ENCODE assay signal across 1 cellular context in genomic region chr5:131473731-131474130, GRCh38.
A peak's percentile ranks its signal among the peaks of the same experiment; 100 is the strongest.
TF ChIP-seq lines count a peak whose summit lies in the region.

No MANE protein-coding gene starts in this region.

TF ChIP-seq in HepG2, 621 proteins besides CTCF, POLR2A, EP300 and RAD21 (continued from another document and continues in another):
- TF ChIP-seq ZFP41 (CRISPR knock-in tag; IDR thresholded peaks at IDR 0.05; ENCODE audit: borderline replicate concordance) (no peak), EHMT2 (IDR thresholded peaks at IDR 0.05; ENCODE audit: borderline replicate concordance, low read depth, low read length) (no peak), ZNF503 (CRISPR knock-in tag; IDR thresholded peaks at IDR 0.05) (peak; percentile 14; the same call in 1 of the 2 replicates), KMT2A (CRISPR knock-in tag; IDR thresholded peaks at IDR 0.05) (no peak), AGO1 (IDR thresholded peaks at IDR 0.05; ENCODE audit: low read depth, low read length, poor library complexity, severe bottlenecking) (no peak), ZNF773 (CRISPR knock-in tag; IDR thresholded peaks at IDR 0.05; ENCODE audit: borderline replicate concordance) (no peak), MAZ (IDR thresholded peaks at IDR 0.05; ENCODE audit: borderline replicate concordance, low read depth, low read length) (no peak), MAZ (CRISPR knock-in tag; IDR thresholded peaks at IDR 0.05; ENCODE audit: low read depth) (no peak), ZNF282 (IDR thresholded peaks at IDR 0.05; ENCODE audit: partially characterized antibody) (no peak), HNF4A (CRISPR knock-in tag; IDR thresholded peaks at IDR 0.05) (no peak), ZNF382 (CRISPR knock-in tag; IDR thresholded peaks at IDR 0.05; ENCODE audit: borderline replicate concordance) (no peak), RXRA (CRISPR knock-in tag; IDR thresholded peaks at IDR 0.05) (no peak), SALL1 (CRISPR knock-in tag; IDR thresholded peaks at IDR 0.05) (no peak), ZNF124 (CRISPR knock-in tag; IDR thresholded peaks at IDR 0.05) (no peak), NFIC (IDR thresholded peaks at IDR 0.05; ENCODE audit: low read length) (peak; percentile 36; the same call in 1 of the 2 replicates), ZNF451 (CRISPR knock-in tag; IDR thresholded peaks at IDR 0.05) (no peak), THAP8 (CRISPR knock-in tag; IDR thresholded peaks at IDR 0.05; ENCODE audit: borderline replicate concordance) (no peak), FOSL2 (CRISPR knock-in tag; IDR thresholded peaks at IDR 0.05) (peak; percentile 38; the same call in 1 of the 2 replicates), SRY (CRISPR knock-in tag; IDR thresholded peaks at IDR 0.05) (no peak), EEA1 (CRISPR knock-in tag; IDR thresholded peaks at IDR 0.05; ENCODE audit: borderline replicate concordance) (no peak), CBFB (CRISPR knock-in tag; IDR thresholded peaks at IDR 0.05) (no peak), SIN3A (IDR thresholded peaks at IDR 0.05; ENCODE audit: borderline replicate concordance, low read depth, low read length) (no peak), HDAC1 (CRISPR knock-in tag; IDR thresholded peaks at IDR 0.05) (no peak), DPF2 (CRISPR knock-in tag; IDR thresholded peaks at IDR 0.05; ENCODE audit: borderline replicate concordance, low read depth) (no peak), IKZF4 (CRISPR knock-in tag; IDR thresholded peaks at IDR 0.05; ENCODE audit: borderline replicate concordance, low read depth, not compliant biosample characterization) (no peak), NR2F2 (IDR thresholded peaks at IDR 0.05; ENCODE audit: borderline replicate concordance, low read depth) (no peak), ZFP91 (CRISPR knock-in tag; IDR thresholded peaks at IDR 0.05; ENCODE audit: borderline replicate concordance) (no peak), NR1H2 (CRISPR knock-in tag; IDR thresholded peaks at IDR 0.05; ENCODE audit: borderline replicate concordance, low read depth) (no peak), ZNF333 (CRISPR knock-in tag; IDR thresholded peaks at IDR 0.05; ENCODE audit: borderline replicate concordance) (no peak), ZNF207 (IDR thresholded peaks at IDR 0.05; ENCODE audit: borderline replicate concordance) (no peak), ZNF326 (CRISPR knock-in tag; IDR thresholded peaks at IDR 0.05; ENCODE audit: borderline replicate concordance) (no peak), TCF7 (IDR thresholded peaks at IDR 0.05; ENCODE audit: low read depth) (peak; percentile 81), ZNF446 (CRISPR knock-in tag; IDR thresholded peaks at IDR 0.05) (no peak), REPIN1 (CRISPR knock-in tag; IDR thresholded peaks at IDR 0.05; ENCODE audit: borderline replicate concordance, low read depth) (no peak), ZNF468 (CRISPR knock-in tag; IDR thresholded peaks at IDR 0.05) (no peak), GABPB1 (CRISPR knock-in tag; IDR thresholded peaks at IDR 0.05) (no peak), ZNF703 (CRISPR knock-in tag; IDR thresholded peaks at IDR 0.05; ENCODE audit: borderline replicate concordance) (no peak), FOXC1 (CRISPR knock-in tag; IDR thresholded peaks at IDR 0.05; ENCODE audit: borderline replicate concordance) (no peak), ZNF275 (CRISPR knock-in tag; IDR thresholded peaks at IDR 0.05; ENCODE audit: borderline replicate concordance) (no peak), NCOA2 (CRISPR knock-in tag; IDR thresholded peaks at IDR 0.05) (peak; percentile 22; the same call in 1 of the 2 replicates), ATM (IDR thresholded peaks at IDR 0.05; ENCODE audit: borderline replicate concordance) (no peak)
- TF ChIP-seq, protein P1, sequence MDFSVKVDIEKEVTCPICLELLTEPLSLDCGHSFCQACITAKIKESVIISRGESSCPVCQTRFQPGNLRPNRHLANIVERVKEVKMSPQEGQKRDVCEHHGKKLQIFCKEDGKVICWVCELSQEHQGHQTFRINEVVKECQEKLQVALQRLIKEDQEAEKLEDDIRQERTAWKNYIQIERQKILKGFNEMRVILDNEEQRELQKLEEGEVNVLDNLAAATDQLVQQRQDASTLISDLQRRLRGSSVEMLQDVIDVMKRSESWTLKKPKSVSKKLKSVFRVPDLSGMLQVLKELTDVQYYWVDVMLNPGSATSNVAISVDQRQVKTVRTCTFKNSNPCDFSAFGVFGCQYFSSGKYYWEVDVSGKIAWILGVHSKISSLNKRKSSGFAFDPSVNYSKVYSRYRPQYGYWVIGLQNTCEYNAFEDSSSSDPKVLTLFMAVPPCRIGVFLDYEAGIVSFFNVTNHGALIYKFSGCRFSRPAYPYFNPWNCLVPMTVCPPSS (IDR thresholded peaks at IDR 0.05) = no peak
- TF ChIP-seq, protein P2, sequence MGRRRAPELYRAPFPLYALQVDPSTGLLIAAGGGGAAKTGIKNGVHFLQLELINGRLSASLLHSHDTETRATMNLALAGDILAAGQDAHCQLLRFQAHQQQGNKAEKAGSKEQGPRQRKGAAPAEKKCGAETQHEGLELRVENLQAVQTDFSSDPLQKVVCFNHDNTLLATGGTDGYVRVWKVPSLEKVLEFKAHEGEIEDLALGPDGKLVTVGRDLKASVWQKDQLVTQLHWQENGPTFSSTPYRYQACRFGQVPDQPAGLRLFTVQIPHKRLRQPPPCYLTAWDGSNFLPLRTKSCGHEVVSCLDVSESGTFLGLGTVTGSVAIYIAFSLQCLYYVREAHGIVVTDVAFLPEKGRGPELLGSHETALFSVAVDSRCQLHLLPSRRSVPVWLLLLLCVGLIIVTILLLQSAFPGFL (CRISPR knock-in tag; IDR thresholded peaks at IDR 0.05) = no peak
- TF ChIP-seq, protein P3, sequence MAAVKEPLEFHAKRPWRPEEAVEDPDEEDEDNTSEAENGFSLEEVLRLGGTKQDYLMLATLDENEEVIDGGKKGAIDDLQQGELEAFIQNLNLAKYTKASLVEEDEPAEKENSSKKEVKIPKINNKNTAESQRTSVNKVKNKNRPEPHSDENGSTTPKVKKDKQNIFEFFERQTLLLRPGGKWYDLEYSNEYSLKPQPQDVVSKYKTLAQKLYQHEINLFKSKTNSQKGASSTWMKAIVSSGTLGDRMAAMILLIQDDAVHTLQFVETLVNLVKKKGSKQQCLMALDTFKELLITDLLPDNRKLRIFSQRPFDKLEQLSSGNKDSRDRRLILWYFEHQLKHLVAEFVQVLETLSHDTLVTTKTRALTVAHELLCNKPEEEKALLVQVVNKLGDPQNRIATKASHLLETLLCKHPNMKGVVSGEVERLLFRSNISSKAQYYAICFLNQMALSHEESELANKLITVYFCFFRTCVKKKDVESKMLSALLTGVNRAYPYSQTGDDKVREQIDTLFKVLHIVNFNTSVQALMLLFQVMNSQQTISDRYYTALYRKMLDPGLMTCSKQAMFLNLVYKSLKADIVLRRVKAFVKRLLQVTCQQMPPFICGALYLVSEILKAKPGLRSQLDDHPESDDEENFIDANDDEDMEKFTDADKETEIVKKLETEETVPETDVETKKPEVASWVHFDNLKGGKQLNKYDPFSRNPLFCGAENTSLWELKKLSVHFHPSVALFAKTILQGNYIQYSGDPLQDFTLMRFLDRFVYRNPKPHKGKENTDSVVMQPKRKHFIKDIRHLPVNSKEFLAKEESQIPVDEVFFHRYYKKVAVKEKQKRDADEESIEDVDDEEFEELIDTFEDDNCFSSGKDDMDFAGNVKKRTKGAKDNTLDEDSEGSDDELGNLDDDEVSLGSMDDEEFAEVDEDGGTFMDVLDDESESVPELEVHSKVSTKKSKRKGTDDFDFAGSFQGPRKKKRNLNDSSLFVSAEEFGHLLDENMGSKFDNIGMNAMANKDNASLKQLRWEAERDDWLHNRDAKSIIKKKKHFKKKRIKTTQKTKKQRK (IDR thresholded peaks at IDR 0.05; ENCODE audit: low read length) = no peak
- TF ChIP-seq, protein P4, sequence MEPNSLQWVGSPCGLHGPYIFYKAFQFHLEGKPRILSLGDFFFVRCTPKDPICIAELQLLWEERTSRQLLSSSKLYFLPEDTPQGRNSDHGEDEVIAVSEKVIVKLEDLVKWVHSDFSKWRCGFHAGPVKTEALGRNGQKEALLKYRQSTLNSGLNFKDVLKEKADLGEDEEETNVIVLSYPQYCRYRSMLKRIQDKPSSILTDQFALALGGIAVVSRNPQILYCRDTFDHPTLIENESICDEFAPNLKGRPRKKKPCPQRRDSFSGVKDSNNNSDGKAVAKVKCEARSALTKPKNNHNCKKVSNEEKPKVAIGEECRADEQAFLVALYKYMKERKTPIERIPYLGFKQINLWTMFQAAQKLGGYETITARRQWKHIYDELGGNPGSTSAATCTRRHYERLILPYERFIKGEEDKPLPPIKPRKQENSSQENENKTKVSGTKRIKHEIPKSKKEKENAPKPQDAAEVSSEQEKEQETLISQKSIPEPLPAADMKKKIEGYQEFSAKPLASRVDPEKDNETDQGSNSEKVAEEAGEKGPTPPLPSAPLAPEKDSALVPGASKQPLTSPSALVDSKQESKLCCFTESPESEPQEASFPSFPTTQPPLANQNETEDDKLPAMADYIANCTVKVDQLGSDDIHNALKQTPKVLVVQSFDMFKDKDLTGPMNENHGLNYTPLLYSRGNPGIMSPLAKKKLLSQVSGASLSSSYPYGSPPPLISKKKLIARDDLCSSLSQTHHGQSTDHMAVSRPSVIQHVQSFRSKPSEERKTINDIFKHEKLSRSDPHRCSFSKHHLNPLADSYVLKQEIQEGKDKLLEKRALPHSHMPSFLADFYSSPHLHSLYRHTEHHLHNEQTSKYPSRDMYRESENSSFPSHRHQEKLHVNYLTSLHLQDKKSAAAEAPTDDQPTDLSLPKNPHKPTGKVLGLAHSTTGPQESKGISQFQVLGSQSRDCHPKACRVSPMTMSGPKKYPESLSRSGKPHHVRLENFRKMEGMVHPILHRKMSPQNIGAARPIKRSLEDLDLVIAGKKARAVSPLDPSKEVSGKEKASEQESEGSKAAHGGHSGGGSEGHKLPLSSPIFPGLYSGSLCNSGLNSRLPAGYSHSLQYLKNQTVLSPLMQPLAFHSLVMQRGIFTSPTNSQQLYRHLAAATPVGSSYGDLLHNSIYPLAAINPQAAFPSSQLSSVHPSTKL (CRISPR knock-in tag; IDR thresholded peaks at IDR 0.05) = peak; percentile 70
- TF ChIP-seq, protein P5, sequence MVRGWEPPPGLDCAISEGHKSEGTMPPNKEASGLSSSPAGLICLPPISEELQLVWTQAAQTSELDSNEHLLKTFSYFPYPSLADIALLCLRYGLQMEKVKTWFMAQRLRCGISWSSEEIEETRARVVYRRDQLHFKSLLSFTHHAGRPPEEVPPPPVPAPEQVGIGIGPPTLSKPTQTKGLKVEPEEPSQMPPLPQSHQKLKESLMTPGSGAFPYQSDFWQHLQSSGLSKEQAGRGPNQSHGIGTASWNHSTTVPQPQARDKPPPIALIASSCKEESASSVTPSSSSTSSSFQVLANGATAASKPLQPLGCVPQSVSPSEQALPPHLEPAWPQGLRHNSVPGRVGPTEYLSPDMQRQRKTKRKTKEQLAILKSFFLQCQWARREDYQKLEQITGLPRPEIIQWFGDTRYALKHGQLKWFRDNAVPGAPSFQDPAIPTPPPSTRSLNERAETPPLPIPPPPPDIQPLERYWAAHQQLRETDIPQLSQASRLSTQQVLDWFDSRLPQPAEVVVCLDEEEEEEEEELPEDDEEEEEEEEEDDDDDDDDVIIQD (CRISPR knock-in tag; IDR thresholded peaks at IDR 0.05; ENCODE audit: low read depth) = peak; percentile 80
- TF ChIP-seq, protein P6, sequence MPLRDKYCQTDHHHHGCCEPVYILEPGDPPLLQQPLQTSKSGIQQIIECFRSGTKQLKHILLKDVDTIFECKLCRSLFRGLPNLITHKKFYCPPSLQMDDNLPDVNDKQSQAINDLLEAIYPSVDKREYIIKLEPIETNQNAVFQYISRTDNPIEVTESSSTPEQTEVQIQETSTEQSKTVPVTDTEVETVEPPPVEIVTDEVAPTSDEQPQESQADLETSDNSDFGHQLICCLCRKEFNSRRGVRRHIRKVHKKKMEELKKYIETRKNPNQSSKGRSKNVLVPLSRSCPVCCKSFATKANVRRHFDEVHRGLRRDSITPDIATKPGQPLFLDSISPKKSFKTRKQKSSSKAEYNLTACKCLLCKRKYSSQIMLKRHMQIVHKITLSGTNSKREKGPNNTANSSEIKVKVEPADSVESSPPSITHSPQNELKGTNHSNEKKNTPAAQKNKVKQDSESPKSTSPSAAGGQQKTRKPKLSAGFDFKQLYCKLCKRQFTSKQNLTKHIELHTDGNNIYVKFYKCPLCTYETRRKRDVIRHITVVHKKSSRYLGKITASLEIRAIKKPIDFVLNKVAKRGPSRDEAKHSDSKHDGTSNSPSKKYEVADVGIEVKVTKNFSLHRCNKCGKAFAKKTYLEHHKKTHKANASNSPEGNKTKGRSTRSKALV (CRISPR knock-in tag; IDR thresholded peaks at IDR 0.05) = no peak
